In genomic region chr5:71816307-71816706, GRCh38 we compare ENCODE assay signal across 27 cellular contexts.
DNase-seq lines count a peak whose midpoint lies in the region; ATAC-seq and TF ChIP-seq lines count a peak whose summit lies in the region.
"Had no signal": no experiment of that assay in that cellular context is flagged by ENCODE, and none has a peak within 500 bp of the region (broad histone marks: within the 10 kb centered on the region; RNA-seq: fewer than 3 reads in every experiment).

No MANE protein-coding gene starts in this region.

- POLR2A ChIA-PET in MCF 10A (lab: Yijun Ruan, JAX): no interaction called here
- POLR2A ChIA-PET in CD4-positive, alpha-beta memory T cell (lab: Charles Lee; ENCODE audit: partially characterized antibody): no interaction called here

- ATAC-seq in foreskin keratinocyte (peak; percentile 91), T-helper 17 cell (no peak), GM21825 (IDR thresholded peaks at IDR 0.05; ENCODE audit: unreplicated experiment) (no peak)
- ATAC-seq: CD8-positive, alpha-beta T cell; GM23338; Panc1 had no signal

- intact Hi-C loops in Calu3 (cut with micrococcal nuclease; ENCODE audit: unreplicated experiment): no loop called here
- intact Hi-C loops in MCF 10A (cut with micrococcal nuclease): no loop called here
- intact Hi-C loops in CD4-positive, alpha-beta memory T cell (cut with micrococcal nuclease): no loop called here

- H3K36me3 Mint-ChIP-seq in Calu3 (ENCODE audit: insufficient read depth, unreplicated experiment): peaks cover 4% of the 10 kb centered on the region
- no peaks in the 10 kb centered on the region for H3K36me3 Mint-ChIP-seq in MCF 10A (ENCODE audit: insufficient read depth, unreplicated experiment)
- no peaks in the 10 kb centered on the region for H3K36me3 Mint-ChIP-seq in T-helper 17 cell (ENCODE audit: low read depth)
- no peaks in the 10 kb centered on the region for H3K36me3 Mint-ChIP-seq in CD4-positive, alpha-beta memory T cell
- H3K36me3 Mint-ChIP-seq: CD8-positive, alpha-beta T cell had no signal

- H3K9me3 ChIP-seq in T-helper 17 cell (ENCODE audit: control insufficient read depth, low read length, poor library complexity, severe bottlenecking): no peaks in the 10 kb centered on the region
- no peaks in the 10 kb centered on the region for H3K9me3 ChIP-seq in CD4-positive, alpha-beta memory T cell (ENCODE audit: control insufficient read depth in 1 of 2, low read length in 2 of 2)
- H3K9me3 ChIP-seq: SK-N-SH had no signal

- H3K27me3 ChIP-seq in foreskin keratinocyte: no peaks in the 10 kb centered on the region
- H3K27me3 ChIP-seq in CD4-positive, alpha-beta memory T cell (ENCODE audit: insufficient read depth, low read length): no peaks in the 10 kb centered on the region
- H3K27me3 ChIP-seq: BLaER1 treated with 17β-estradiol and CSF1 and Interleukin-3, amounts not matched to agents 10 nM and 100 nM had no signal

- TF ChIP-seq CTCF in Calu3 (IDR thresholded peaks at IDR 0.05; ENCODE audit: unreplicated experiment): no peak
- no peak for TF ChIP-seq CTCF in MCF 10A (IDR thresholded peaks at IDR 0.05; ENCODE audit: unreplicated experiment)
- no peak for TF ChIP-seq CTCF in foreskin keratinocyte (conservative IDR thresholded peaks at IDR 0.05)

- H3K4me1 Mint-ChIP-seq in Calu3 (ENCODE audit: low read depth, unreplicated experiment): peaks cover 7% of the 10 kb centered on the region
- no peaks in the 10 kb centered on the region for H3K4me1 Mint-ChIP-seq in MCF 10A (ENCODE audit: insufficient read depth, unreplicated experiment)
- no peaks in the 10 kb centered on the region for H3K4me1 Mint-ChIP-seq in T-helper 17 cell
- H3K4me1 Mint-ChIP-seq in CD4-positive, alpha-beta memory T cell: no peaks in the 10 kb centered on the region
- H3K4me1 Mint-ChIP-seq: GM23338 had no signal

- H3K27ac Mint-ChIP-seq in Calu3 (ENCODE audit: unreplicated experiment) (peak overlapping the region; percentile 72), MCF 10A (ENCODE audit: low read depth, unreplicated experiment) (no peak overlapping the region), T-helper 17 cell (no peak overlapping the region)
- H3K27ac Mint-ChIP-seq in CD4-positive, alpha-beta memory T cell: no peak overlapping the region
- H3K27ac Mint-ChIP-seq: CD8-positive, alpha-beta T cell; GM23338 had no signal

- BruUV-seq in Calu3 (replicated peaks; lab: Mats Ljungman, UMichigan) (no TSS peak), MCF 10A (replicated peaks; lab: Mats Ljungman, UMichigan) (no TSS peak)

- CTCF ChIA-PET in Calu3 (lab: Charles Lee): interaction anchor here (1.0 to 1.1 kb wide), 2 partner anchors 14 to 250 kb away, joined by 3 read pairs; no protein-coding TSS in a partner anchor
- CTCF ChIA-PET in MCF 10A (lab: Yijun Ruan, JAX): interaction anchor here (0.6 to 1.0 kb wide), 3 partner anchors 10 to 504 kb away, joined by 3 read pairs; partner anchors contain the start of genes MRPS27 and PTCD2
- CTCF ChIA-PET in CD4-positive, alpha-beta memory T cell (lab: Charles Lee; ENCODE audit: partially characterized antibody): no interaction called here

- H3K4me1 ChIP-seq in foreskin keratinocyte: peaks cover 6% of the 10 kb centered on the region
- H3K4me1 ChIP-seq in CD4-positive, alpha-beta memory T cell (ENCODE audit: insufficient read depth, low read length): no peaks in the 10 kb centered on the region
- H3K4me1 ChIP-seq: HAP-1 had no signal

- H3K9me3 Mint-ChIP-seq in Calu3 (ENCODE audit: low read depth, unreplicated experiment) (peaks cover 4% of the 10 kb centered on the region), MCF 10A (ENCODE audit: unreplicated experiment) (peaks cover 6% of the 10 kb centered on the region)
- H3K9me3 Mint-ChIP-seq in CD4-positive, alpha-beta memory T cell: peaks cover 0 to 10% (median 7%) of the 10 kb centered on the region in 8 donors

- H3K4me3 Mint-ChIP-seq in Calu3 (ENCODE audit: low read depth, unreplicated experiment) (no peak overlapping the region), MCF 10A (ENCODE audit: unreplicated experiment) (no peak overlapping the region), T-helper 17 cell (no peak overlapping the region)
- no peak overlapping the region for H3K4me3 Mint-ChIP-seq in CD4-positive, alpha-beta memory T cell
- H3K4me3 Mint-ChIP-seq: CD8-positive, alpha-beta T cell; GM23338 had no signal

- no peak overlapping the region for H3K4me3 ChIP-seq in CD4-positive, alpha-beta memory T cell (ENCODE audit: low read length in 2 of 2)
- H3K4me3 ChIP-seq: BLaER1 treated with 17β-estradiol and CSF1 and Interleukin-3, amounts not matched to agents 10 nM and 100 nM; GM23338; HAP-1 had no signal

- H3K27ac ChIP-seq in foreskin keratinocyte: peak overlapping the region; percentile 87
- no peak overlapping the region for H3K27ac ChIP-seq in CD4-positive, alpha-beta memory T cell (ENCODE audit: low read depth, low read length)
- H3K27ac ChIP-seq: 22Rv1; BLaER1 treated with 17β-estradiol and CSF1 and Interleukin-3, amounts not matched to agents 10 nM and 100 nM; HL-60; KMS-11 had no signal

- DNase-seq in Calu3: peak; percentile 78
- peak; percentile 14 for DNase-seq in MCF 10A (ENCODE audit: unreplicated experiment)
- DNase-seq in foreskin keratinocyte: peak; percentile 16 to 69
- DNase-seq in renal cortical epithelial cell (ENCODE audit: low read depth): peak; percentile 7
- no peak for DNase-seq in T-helper 17 cell
- no peak for DNase-seq in Ammon's horn (ENCODE audit: low spot score)
- no peak for DNase-seq in CD4-positive, alpha-beta memory T cell
- DNase-seq: ACHN; CD8-positive, alpha-beta T cell; GDM1; NCI-H1694; NCI-H2081; NCI-H2171; NCI-H345; NCI-H524; NCI-H774; NK-92 treated with Interleukin-12 subunit alpha and Interleukin-12 subunit beta, amount 100 ng/mL, for 24 hours; SIG-M5; SK-N-SH had no signal

- no peaks in the 10 kb centered on the region for H3K36me3 ChIP-seq in CD4-positive, alpha-beta memory T cell (ENCODE audit: insufficient read depth, low read length)
- H3K36me3 ChIP-seq: BLaER1 treated with 17β-estradiol and CSF1 and Interleukin-3, amounts not matched to agents 10 nM and 100 nM; HAP-1 had no signal

- H3K27me3 Mint-ChIP-seq in Calu3 (ENCODE audit: unreplicated experiment) (no peaks in the 10 kb centered on the region), MCF 10A (ENCODE audit: insufficient read depth, unreplicated experiment) (peaks cover 6% of the 10 kb centered on the region), T-helper 17 cell (peaks cover 25% of the 10 kb centered on the region)
- peaks cover 0 to 10% of the 10 kb centered on the region in 2 donors for H3K27me3 Mint-ChIP-seq in CD4-positive, alpha-beta memory T cell

Comparison
In these comparisons a context has a peak if more than half of its experiments do, and no peak if none do; other contexts are left out.
1. DNase-seq: peak in Calu3 (single experiment), MCF 10A (single experiment), foreskin keratinocyte (2 of 2) and renal cortical epithelial cell (single experiment); none in T-helper 17 cell (0 of 3), Ammon's horn (single experiment) and CD4-positive, alpha-beta memory T cell (0 of 5).